In genomic region chr18:73597832-73598615, GRCh38 we compare ENCODE assay signal across 23 cellular contexts.
DNase-seq lines count a peak whose midpoint lies in the region; ATAC-seq and TF ChIP-seq lines count a peak whose summit lies in the region.
"Had no signal": no experiment of that assay in that cellular context is flagged by ENCODE, and none has a peak within 500 bp of the region (broad histone marks: within the 10 kb centered on the region; RNA-seq: fewer than 3 reads in every experiment).

No MANE protein-coding gene starts in this region.

- no peak overlapping the region for H4K8ac ChIP-seq in neuronal stem cell (ENCODE audit: low read depth, low read length)

- in situ Hi-C loops in SK-MEL-5 (cut with HindIII; ENCODE audit: low pct_unique_long_range_greater_than_20kb, low sequenced_read_pairs): no loop called here

- H3K23ac ChIP-seq in neuronal stem cell (ENCODE audit: low read depth, low read length, poor library complexity): no peak overlapping the region

- H3K14ac ChIP-seq in neuronal stem cell (ENCODE audit: low read length): no peak overlapping the region

- no peaks in the 10 kb centered on the region for H3K9me3 ChIP-seq in DND-41 (ENCODE audit: insufficient read depth, low read length, severe bottlenecking)
- no peaks in the 10 kb centered on the region for H3K9me3 ChIP-seq in HEK293 (ENCODE audit: control insufficient read depth, insufficient read depth, low read depth, low read length)
- H3K9me3 ChIP-seq in neuronal stem cell (replicated peaks in 1 of 2; ENCODE audit: control insufficient read depth in 2 of 2, insufficient read depth in 1 of 2, low read depth in 1 of 2, low read length in 2 of 2): no peaks in the 10 kb centered on the region
- no peaks in the 10 kb centered on the region for H3K9me3 ChIP-seq in ovary
- H3K9me3 ChIP-seq: adrenal gland; BLaER1 treated with 17β-estradiol and CSF1 and Interleukin-3, amounts not matched to agents 10 nM and 100 nM; gastroesophageal sphincter; left ventricle myocardium inferior; thyroid gland had no signal

- H2AFZ ChIP-seq in DND-41 (ENCODE audit: low read depth, low read length) (no peak overlapping the region), neuronal stem cell (ENCODE audit: low read length) (no peak overlapping the region)

- no peak overlapping the region for H3K4ac ChIP-seq in neuronal stem cell (ENCODE audit: low read length)

- H3K4me1 ChIP-seq in DND-41 (ENCODE audit: insufficient read depth, low read length) (no peaks in the 10 kb centered on the region), HEK293 (ENCODE audit: control insufficient read depth, insufficient read depth, low read length) (no peaks in the 10 kb centered on the region), neuronal stem cell (ENCODE audit: control insufficient read depth in 2 of 2, insufficient read depth in 1 of 2, low read depth in 1 of 2, low read length in 2 of 2) (no peaks in the 10 kb centered on the region), ovary (ENCODE audit: insufficient read depth) (no peaks in the 10 kb centered on the region)
- H3K4me1 ChIP-seq: adrenal gland; BLaER1 treated with 17β-estradiol and CSF1 and Interleukin-3, amounts not matched to agents 10 nM and 100 nM; gastroesophageal sphincter; left ventricle myocardium inferior; stomach; thyroid gland had no signal

- no peak overlapping the region for H4K91ac ChIP-seq in neuronal stem cell (ENCODE audit: low read depth, low read length, poor library complexity)

- H2BK120ac ChIP-seq in neuronal stem cell (ENCODE audit: low read depth, low read length): no peak overlapping the region

- TF ChIP-seq CTCF in DND-41 (IDR thresholded peaks at IDR 0.05; ENCODE audit: borderline replicate concordance, extremely low read depth, low read length, poor library complexity, severe bottlenecking) (no peak), HEK293 (tag by site-specific recombination; IDR thresholded peaks at IDR 0.05) (no peak), ovary (IDR thresholded peaks at IDR 0.05) (no peak)

- H3K27me3 ChIP-seq in DND-41 (ENCODE audit: insufficient read depth, low read length, poor library complexity) (no peaks in the 10 kb centered on the region), neuronal stem cell (ENCODE audit: control insufficient read depth in 3 of 3, insufficient read depth in 3 of 3, low read depth in 1 of 3, low read length in 3 of 3) (no peaks in the 10 kb centered on the region), ovary (no peaks in the 10 kb centered on the region)
- H3K27me3 ChIP-seq: adrenal gland; BLaER1 treated with 17β-estradiol and CSF1 and Interleukin-3, amounts not matched to agents 10 nM and 100 nM; gastroesophageal sphincter; stomach; thyroid gland had no signal

- intact Hi-C loops in ovary (cut with DNase I): no loop called here

- H2BK5ac ChIP-seq in neuronal stem cell (ENCODE audit: low read length): no peak overlapping the region

- H3K4me2 ChIP-seq in DND-41 (ENCODE audit: insufficient read depth, low read length): no peak overlapping the region
- no peak overlapping the region for H3K4me2 ChIP-seq in neuronal stem cell (ENCODE audit: insufficient read depth, low read length, poor library complexity, severe bottlenecking)
- H3K4me2 ChIP-seq: BLaER1 treated with 17β-estradiol and CSF1 and Interleukin-3, amounts not matched to agents 10 nM and 100 nM had no signal

- no peak overlapping the region for H3K27ac ChIP-seq in DND-41 (ENCODE audit: low read length)
- no peak overlapping the region for H3K27ac ChIP-seq in HEK293 (ENCODE audit: extremely low read depth, low read depth, low read length)
- no peak overlapping the region for H3K27ac ChIP-seq in neuronal stem cell (replicated peaks; ENCODE audit: low read length)
- no peak overlapping the region for H3K27ac ChIP-seq in ovary
- H3K27ac ChIP-seq: adrenal gland; BLaER1 treated with 17β-estradiol and CSF1 and Interleukin-3, amounts not matched to agents 10 nM and 100 nM; gastroesophageal sphincter; left ventricle myocardium inferior; stomach; thyroid gland had no signal

- H3K4me3 ChIP-seq in DND-41 (ENCODE audit: low read depth in 1 of 2, low read length in 2 of 2) (no peak overlapping the region), HEK293 (ENCODE audit: low read depth, low read length) (no peak overlapping the region), neuronal stem cell (ENCODE audit: low read length in 2 of 2) (peak overlapping the region in 1 of 2 donors; percentile 64), ovary (no peak overlapping the region)
- H3K4me3 ChIP-seq: adrenal gland; BLaER1 treated with 17β-estradiol and CSF1 and Interleukin-3, amounts not matched to agents 10 nM and 100 nM; gastroesophageal sphincter; left ventricle myocardium inferior; stomach; thyroid gland had no signal

- H2BK12ac ChIP-seq in neuronal stem cell (ENCODE audit: low read length): no peak overlapping the region

- TF ChIP-seq POLR2A in ovary (IDR thresholded peaks at IDR 0.05): no peak

- H3K9ac ChIP-seq in DND-41 (ENCODE audit: low read depth, low read length) (no peak overlapping the region), neuronal stem cell (ENCODE audit: low read depth, low read length, poor library complexity) (no peak overlapping the region)
- H3K9ac ChIP-seq: BLaER1 treated with 17β-estradiol and CSF1 and Interleukin-3, amounts not matched to agents 10 nM and 100 nM had no signal

- H2AK5ac ChIP-seq in neuronal stem cell (ENCODE audit: low read depth, low read length): no peak overlapping the region

- no peak overlapping the region for H2BK15ac ChIP-seq in neuronal stem cell (ENCODE audit: low read length)

- WGBS in neuronal stem cell (ENCODE audit: extremely low coverage in 2 of 2, insufficient read length in 2 of 2, insufficient replicate concordance in 1 of 2), 2 donors: no CpG with 5 or more reads among the region's 7 CpGs
- 66 to 76% (median 71%) methylated on average over 7 of the region's 7 CpGs for WGBS in ovary, 3 donors

- H3K79me1 ChIP-seq in neuronal stem cell (ENCODE audit: low read depth, low read length): no peaks in the 10 kb centered on the region

- peak overlapping the region; percentile 9 for H3K18ac ChIP-seq in neuronal stem cell (ENCODE audit: low read length)

- no peak for DNase-seq in DND-41
- peak; percentile 10 for DNase-seq in SK-MEL-5 (ENCODE audit: low read depth, low spot score)
- no peak for DNase-seq in neuronal stem cell (ENCODE audit: low spot score)
- DNase-seq in ovary: no peak
- DNase-seq: activated CD4-positive, alpha-beta T cell treated with anti-CD3 and anti-CD28 coated beads, Interleukin-2, amount 50 U/mL, for 1 hour; activated naive CD4-positive, alpha-beta T cell treated with anti-CD3 and anti-CD28 coated beads for 36 hours; adrenal gland; cerebellar nuclear complex; DMS79; hypothalamus; IMR-90; left ventricle myocardium inferior; naive B cell; NCI-H1105 treated with DMSO at 0.1 percent for 48 hours; NCI-H2081 treated with DMSO at 0.1 percent for 48 hours; SHP77 treated with DMSO at 0.1 percent for 48 hours; stomach; thyroid gland had no signal

- POLR2A ChIA-PET in HEK293 (lab: Yijun Ruan, JAX): no interaction called here

- H4K20me1 ChIP-seq in DND-41 (ENCODE audit: insufficient read depth, low read length): no peaks in the 10 kb centered on the region
- H4K20me1 ChIP-seq: BLaER1 treated with 17β-estradiol and CSF1 and Interleukin-3, amounts not matched to agents 10 nM and 100 nM had no signal

- no peak for TF ChIP-seq EP300 in ovary (IDR thresholded peaks at IDR 0.05)

- ATAC-seq in DND-41 (ENCODE audit: insufficient read depth, low read depth) (peak; percentile 39; the same call in 1 of the 3 replicates), GM21360 (IDR thresholded peaks at IDR 0.05; ENCODE audit: unreplicated experiment) (no peak), HG03342 (IDR thresholded peaks at IDR 0.05; ENCODE audit: unreplicated experiment) (no peak)
- ATAC-seq: gastroesophageal sphincter had no signal

- CTCF ChIA-PET in HEK293 (lab: Yijun Ruan, JAX): no interaction called here

- H3K36me3 ChIP-seq in DND-41 (ENCODE audit: insufficient read depth, low read length): no peaks in the 10 kb centered on the region
- no peaks in the 10 kb centered on the region for H3K36me3 ChIP-seq in HEK293 (ENCODE audit: control insufficient read depth in 2 of 2, insufficient read depth in 1 of 2, low read length in 2 of 2)
- H3K36me3 ChIP-seq in neuronal stem cell (replicated peaks in 1 of 2; ENCODE audit: control insufficient read depth in 2 of 2, insufficient read depth in 2 of 2, low read length in 2 of 2): no peaks in the 10 kb centered on the region
- H3K36me3 ChIP-seq in ovary: no peaks in the 10 kb centered on the region
- H3K36me3 ChIP-seq: adrenal gland; BLaER1 treated with 17β-estradiol and CSF1 and Interleukin-3, amounts not matched to agents 10 nM and 100 nM; gastroesophageal sphincter; left ventricle myocardium inferior; stomach; thyroid gland had no signal

- no peaks in the 10 kb centered on the region for H3K79me2 ChIP-seq in DND-41 (ENCODE audit: insufficient read depth, low read length)

TF ChIP-seq in HEK293, 187 proteins besides CTCF, POLR2A, EP300 and RAD21:
- no peak for TF ChIP-seq ZNF280C (tag by site-specific recombination; IDR thresholded peaks at IDR 0.05)
- TF ChIP-seq KLF1 (tag by site-specific recombination; IDR thresholded peaks at IDR 0.05): 0 out of 2 replicates have a peak, but pooled peaks have one; percentile 23
- TF ChIP-seq KLF9 (tag by site-specific recombination; IDR thresholded peaks at IDR 0.05; ENCODE audit: low read depth): peak; percentile 46; the same call in 1 of the 2 replicates
